In genomic region chr11:129960216-129961214, GRCh38 we compare ENCODE assay signal across 8 cellular contexts. TPM values are rescaled to one million over a fixed set of nuclear protein-coding genes. Genes with fewer than 3 reads are reported as not detected.
DNase-seq lines count a peak whose midpoint lies in the region; FAIRE-seq and TF ChIP-seq lines count a peak whose summit lies in the region.

No MANE protein-coding gene starts in this region.

- no peak overlapping the region for H3K4me3 ChIP-seq in MG63
- H3K4me3 ChIP-seq in fibroblast of pulmonary artery (replicated peaks; ENCODE audit: low read depth, low read length): no peak overlapping the region
- H3K4me3 ChIP-seq in transverse colon: no peak overlapping the region
- H3K4me3 ChIP-seq in dorsolateral prefrontal cortex: no peak overlapping the region
- H3K4me3 ChIP-seq in MM.1S (ENCODE audit: low read length): no peak overlapping the region

- H3K4me1 ChIP-seq in transverse colon (no peaks in the 10 kb centered on the region), MM.1S (ENCODE audit: low read length) (no peaks in the 10 kb centered on the region)

- TF ChIP-seq POLR2A in transverse colon (IDR thresholded peaks at IDR 0.05): no peak

- no peak for TF ChIP-seq EP300 in transverse colon (IDR thresholded peaks at IDR 0.05; ENCODE audit: low read depth)

- no peak overlapping the region for H2AFZ ChIP-seq in MM.1S (ENCODE audit: low read length)

- in situ Hi-C loops in transverse colon (cut with MboI; ENCODE audit: low pct_ligation_motif_present in 1 of 4, low pct_unique_long_range_greater_than_20kb in 1 of 4, low sequenced_read_pairs in 3 of 4): no loop called here

- H3K9me3 ChIP-seq in MG63: no peaks in the 10 kb centered on the region
- no peaks in the 10 kb centered on the region for H3K9me3 ChIP-seq in transverse colon
- no peaks in the 10 kb centered on the region for H3K9me3 ChIP-seq in MM.1S (replicated peaks; ENCODE audit: insufficient read depth, low read length)

- H3K36me3 ChIP-seq in MG63 (peaks cover 8% of the 10 kb centered on the region), transverse colon (peaks cover 0 to 2% (median 0%) of the 10 kb centered on the region in 4 donors), MM.1S (replicated peaks; ENCODE audit: insufficient read depth, low read length) (no peaks in the 10 kb centered on the region)

- H3K9me2 ChIP-seq in MM.1S (replicated peaks; ENCODE audit: insufficient read depth, low read length): no peaks in the 10 kb centered on the region

- intact Hi-C loops in transverse colon (cut with DNase I; ENCODE audit: low total_unique reads) (no loop called here), dorsolateral prefrontal cortex (cut with DNase I) (no loop called here)

- H3K79me2 ChIP-seq in MM.1S (ENCODE audit: low read length): no peaks in the 10 kb centered on the region

- H3K4me2 ChIP-seq in MM.1S (ENCODE audit: low read depth, low read length): no peak overlapping the region

- WGBS in transverse colon (ENCODE audit: low coverage in 1 of 2), 2 donors: 78 to 86% methylated on average over 13 to 18 of the region's 18 CpGs

- H3K27ac ChIP-seq in transverse colon: no peak overlapping the region
- H3K27ac ChIP-seq in dorsolateral prefrontal cortex: no peak overlapping the region
- H3K27ac ChIP-seq in MM.1S (ENCODE audit: low read length): no peak overlapping the region

- peak; percentile 66 for FAIRE-seq in GM18507 (lab: Jason Lieb, UNC)

- H4K20me1 ChIP-seq in MM.1S (ENCODE audit: insufficient read depth, low read length): no peaks in the 10 kb centered on the region

- TF ChIP-seq CTCF in fibroblast of pulmonary artery (IDR thresholded peaks at IDR 0.05; ENCODE audit: low read length, missing control alignments) (no peak), transverse colon (IDR thresholded peaks at IDR 0.05) (no peak), dorsolateral prefrontal cortex (IDR thresholded peaks at IDR 0.05 in 54 of 56, conservative IDR thresholded peaks at IDR 0.05 in 2 of 56; ENCODE audit: low read depth in 1 of 56, partially characterized antibody in 56 of 56) (no peak), MM.1S (IDR thresholded peaks at IDR 0.05; ENCODE audit: low read length) (no peak)

- DNase-seq in GM18507 (ENCODE audit: extremely low spot score, insufficient read length, low read depth) (peak; percentile 42), H4 (ENCODE audit: low spot score) (peak; percentile 75), MG63 (peak; percentile 58), fibroblast of pulmonary artery (ENCODE audit: low read depth) (peak; percentile 78), transverse colon (no peak), dorsolateral prefrontal cortex (no peak), SKM-1 (lab: John Stamatoyannopoulos, UW; ENCODE audit: unreplicated experiment) (no peak), MM.1S (no peak)

- H3F3A ChIP-seq in MM.1S (ENCODE audit: insufficient read depth, low read length): no peaks in the 10 kb centered on the region

- H3K27me3 ChIP-seq in MG63 (no peaks in the 10 kb centered on the region), transverse colon (no peaks in the 10 kb centered on the region), dorsolateral prefrontal cortex (no peaks in the 10 kb centered on the region), MM.1S (replicated peaks; ENCODE audit: insufficient read depth, low read length) (no peaks in the 10 kb centered on the region)

- no peak overlapping the region for H3K9ac ChIP-seq in MM.1S (ENCODE audit: low read length)

RNA-seq across cellular contexts. Expression of gene PRDM10, which starts 42.1 kb away (rescaled TPM):
- 2.4 and 4.3 TPM in 2 replicates for total RNA-seq in H4 (2014; rRNA removed; shearing (Covaris generic))
- total RNA-seq in MG63 (2014; rRNA removed; shearing (Covaris generic); ENCODE audit: low replicate concordance): 3.6 and 4.9 TPM in 2 replicates
- total RNA-seq in transverse colon (10 to 100 TPM; 11.3 to 22.4 (median 15.5) TPM), dorsolateral prefrontal cortex (10 to 100 TPM; 11.0 to 30.1 (median 17.7) TPM)

Comparison
In these comparisons a context has a peak if more than half of its experiments do, and no peak if none do; other contexts are left out.
1. DNase-seq: peak in GM18507 (single experiment), H4 (single experiment), MG63 (single experiment) and fibroblast of pulmonary artery (single experiment); none in transverse colon (single experiment), dorsolateral prefrontal cortex (0 of 10), SKM-1 (single experiment) and MM.1S (single experiment).